ENCODE assay signal across 1 cellular context in genomic region chr9:124360277-124360676, GRCh38.
TF ChIP-seq lines count a peak whose summit lies in the region.

No MANE protein-coding gene starts in this region.

TF ChIP-seq in WTC11, 78 proteins besides CTCF, POLR2A, EP300 and RAD21 (continued from another document):
- TF ChIP-seq ZNF532 (CRISPR knock-in tag; IDR thresholded peaks at IDR 0.05; ENCODE audit: borderline replicate concordance) (no peak), PRRX2 (CRISPR knock-in tag; IDR thresholded peaks at IDR 0.05) (no peak), FOXJ3 (CRISPR knock-in tag; IDR thresholded peaks at IDR 0.05; ENCODE audit: borderline replicate concordance) (no peak)
